In the genomic region with DNA sequence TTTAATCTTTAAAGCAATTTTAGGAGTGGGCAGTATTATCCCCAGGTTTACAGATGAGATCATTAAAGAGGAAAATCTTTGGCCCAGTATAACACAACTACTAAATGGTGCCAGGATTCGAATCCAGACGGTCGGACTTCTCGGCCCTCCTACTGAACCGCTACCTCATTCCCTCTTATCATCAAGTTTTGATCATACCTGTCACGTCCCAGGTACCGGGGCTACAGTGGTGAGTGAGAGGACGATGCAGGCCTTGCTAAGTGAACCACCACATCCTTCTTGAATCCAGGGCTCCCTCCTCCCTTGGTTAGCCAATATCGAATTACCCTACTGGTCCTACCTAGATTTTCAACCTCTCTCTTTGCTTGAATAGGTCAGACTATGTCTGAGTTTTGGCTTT, we compare ENCODE assay signal across 21 cellular contexts.
"Had no signal": no experiment of that assay in that cellular context is flagged by ENCODE, and none has a peak within 500 bp of the region (broad histone marks: within the 10 kb centered on the region; RNA-seq: fewer than 3 reads in every experiment).

No MANE protein-coding gene starts in this region.

- H3K36me3 ChIP-seq: colonic mucosa, esophagus squamous epithelium, gastrocnemius medialis had no signal

- H3K4me3 ChIP-seq: colonic mucosa, dorsolateral prefrontal cortex, esophagus squamous epithelium, gastrocnemius medialis, heart right ventricle, left lung, lower lobe of right lung had no signal

- H3K4me1 ChIP-seq: colonic mucosa, esophagus squamous epithelium, gastrocnemius medialis, left lung, lower lobe of right lung had no signal

- ATAC-seq: gastrocnemius medialis; heart right ventricle; left lung; lower lobe of right lung; naive thymus-derived CD4-positive, alpha-beta T cell had no signal

- H3K27ac ChIP-seq: colonic mucosa, dorsolateral prefrontal cortex, esophagus squamous epithelium, gastrocnemius medialis, heart right ventricle, left lung, lower lobe of right lung had no signal

- H3K27me3 ChIP-seq: colonic mucosa, dorsolateral prefrontal cortex, esophagus squamous epithelium, gastrocnemius medialis, heart right ventricle, left lung had no signal

- H3K9me3 ChIP-seq: colonic mucosa, esophagus squamous epithelium, gastrocnemius medialis, heart right ventricle, left lung, lower lobe of right lung had no signal

- DNase-seq: colonic mucosa; cortex of kidney; dorsolateral prefrontal cortex; effector CD4-positive, alpha-beta T cell; effector memory CD4-positive, alpha-beta T cell; esophagus squamous epithelium; foreskin fibroblast; foreskin melanocyte; gastrocnemius medialis; glutamatergic neuron; head of caudate nucleus; heart right ventricle; hippocampal formation; kidney; kidney glomerular epithelial cell; left lung; left ventricle myocardium superior; lower lobe of right lung; mesenchymal stem cell; midbrain; naive thymus-derived CD4-positive, alpha-beta T cell had no signal
